Comparison of ENCODE assay signal across 1 cellular context in genomic region chr11:74170694-74171629, GRCh38.
TF ChIP-seq lines count a peak whose summit lies in the region.

A gene with protein sequence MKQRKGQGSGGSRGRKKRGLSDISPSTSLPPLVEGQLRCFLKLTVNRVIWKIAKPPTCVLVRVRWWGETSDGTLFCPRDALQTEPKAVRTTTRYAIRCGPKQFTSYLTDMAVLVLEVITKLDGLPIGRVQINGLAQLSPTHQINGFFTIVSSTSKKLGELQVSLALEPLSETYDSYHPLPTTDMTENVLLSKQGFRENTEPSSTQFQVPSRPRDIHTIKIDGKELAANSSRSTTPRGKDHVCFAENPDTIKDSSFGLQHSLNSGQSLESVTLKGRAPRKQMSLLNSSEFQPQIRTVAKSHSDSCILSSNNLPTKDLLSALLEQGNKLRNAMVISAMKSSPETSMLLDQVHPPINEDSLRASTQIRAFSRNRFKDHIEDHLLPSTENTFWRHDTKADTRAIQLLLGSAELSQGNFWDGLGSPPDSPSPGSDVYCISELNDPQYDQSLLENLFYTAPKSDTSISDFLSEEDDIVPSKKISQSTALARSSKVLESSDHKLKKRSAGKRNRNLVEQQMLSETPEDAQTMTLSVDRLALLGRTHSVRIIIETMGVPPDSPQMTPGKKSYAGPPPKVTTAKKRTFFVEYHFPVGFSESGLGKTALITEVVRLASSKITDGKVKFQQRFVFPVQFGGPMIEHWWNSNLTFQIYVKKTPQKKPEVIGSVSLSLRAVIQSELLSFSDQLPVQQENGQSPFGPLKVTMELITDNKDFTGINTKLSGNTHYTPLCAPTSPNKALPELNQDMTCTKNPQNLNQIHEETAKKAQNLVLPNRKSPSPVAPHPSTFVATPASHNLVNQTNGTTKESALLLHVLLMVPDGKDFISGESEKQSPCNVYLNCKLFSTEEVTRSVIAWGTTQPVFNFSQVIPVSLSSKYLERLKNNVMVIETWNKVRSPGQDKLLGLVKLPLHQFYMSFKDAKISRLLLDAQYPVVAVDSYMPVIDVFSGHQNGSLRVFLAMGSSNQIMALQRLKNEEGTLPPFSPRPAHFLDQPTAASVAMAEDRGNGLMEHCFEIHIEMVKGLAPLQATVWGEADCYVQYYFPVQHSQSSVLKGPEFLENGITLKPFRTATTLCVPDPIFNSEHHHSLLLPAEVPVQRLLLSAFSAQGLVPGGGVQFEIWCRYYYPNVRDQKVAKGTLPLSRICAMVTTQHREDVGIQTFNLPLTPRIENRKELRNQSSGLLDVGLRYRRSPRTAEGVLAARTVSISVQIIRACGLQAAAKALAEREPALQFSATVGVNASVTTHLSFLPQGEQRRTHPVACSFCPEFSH (N-terminal part only) (minus strand): TSS chr11:74171002. CDS start chr11:74170792, 210 bp downstream.
A gene with protein sequence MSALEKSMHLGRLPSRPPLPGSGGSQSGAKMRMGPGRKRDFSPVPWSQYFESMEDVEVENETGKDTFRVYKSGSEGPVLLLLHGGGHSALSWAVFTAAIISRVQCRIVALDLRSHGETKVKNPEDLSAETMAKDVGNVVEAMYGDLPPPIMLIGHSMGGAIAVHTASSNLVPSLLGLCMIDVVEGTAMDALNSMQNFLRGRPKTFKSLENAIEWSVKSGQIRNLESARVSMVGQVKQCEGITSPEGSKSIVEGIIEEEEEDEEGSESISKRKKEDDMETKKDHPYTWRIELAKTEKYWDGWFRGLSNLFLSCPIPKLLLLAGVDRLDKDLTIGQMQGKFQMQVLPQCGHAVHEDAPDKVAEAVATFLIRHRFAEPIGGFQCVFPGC (plus strand): TSS chr11:74171289. CDS start chr11:74171422, 133 bp downstream.

TF ChIP-seq in HepG2, 621 proteins besides CTCF, POLR2A, EP300 and RAD21 (continued from another document and continues in another):
- TF ChIP-seq TAF1 (CRISPR knock-in tag; IDR thresholded peaks at IDR 0.05) (peak; percentile 84), ARID4A (CRISPR knock-in tag; IDR thresholded peaks at IDR 0.05; ENCODE audit: borderline replicate concordance) (peak; percentile 95), ZNF484 (CRISPR knock-in tag; IDR thresholded peaks at IDR 0.05; ENCODE audit: borderline replicate concordance, low read depth) (no peak), ZNF44 (CRISPR knock-in tag; IDR thresholded peaks at IDR 0.05) (no peak), ZFP37 (CRISPR knock-in tag; IDR thresholded peaks at IDR 0.05; ENCODE audit: borderline replicate concordance) (peak; percentile 74), SALL1 (CRISPR knock-in tag; IDR thresholded peaks at IDR 0.05) (peak; percentile 83), ZFP41 (CRISPR knock-in tag; IDR thresholded peaks at IDR 0.05; ENCODE audit: borderline replicate concordance) (no peak), NR2F1 (CRISPR knock-in tag; IDR thresholded peaks at IDR 0.05) (no peak), TRAFD1 (CRISPR knock-in tag; IDR thresholded peaks at IDR 0.05; ENCODE audit: borderline replicate concordance) (no peak), NKX3-1 (CRISPR knock-in tag; IDR thresholded peaks at IDR 0.05) (peak; percentile 83; the same call in 1 of the 2 replicates), ZNF546 (CRISPR knock-in tag; conservative IDR thresholded peaks at IDR 0.05) (no peak), JUNB (CRISPR knock-in tag; IDR thresholded peaks at IDR 0.05; ENCODE audit: borderline replicate concordance) (no peak), GPN1 (CRISPR knock-in tag; IDR thresholded peaks at IDR 0.05; ENCODE audit: borderline replicate concordance) (no peak), SSRP1 (CRISPR knock-in tag; IDR thresholded peaks at IDR 0.05) (0 out of 2 replicates have a peak, but pooled peaks have one; percentile 28), ZNF773 (CRISPR knock-in tag; IDR thresholded peaks at IDR 0.05; ENCODE audit: borderline replicate concordance) (no peak), ZNF354B (CRISPR knock-in tag; IDR thresholded peaks at IDR 0.05) (no peak), REXO4 (CRISPR knock-in tag; IDR thresholded peaks at IDR 0.05; ENCODE audit: borderline replicate concordance) (no peak), HMG20A (CRISPR knock-in tag; IDR thresholded peaks at IDR 0.05; ENCODE audit: borderline replicate concordance) (no peak), RARG (CRISPR knock-in tag; IDR thresholded peaks at IDR 0.05; ENCODE audit: low read depth) (no peak), AGO2 (optimal IDR thresholded peaks at IDR 0.05; ENCODE audit: low read depth, low read length) (no peak), GTF3A (CRISPR knock-in tag; conservative IDR thresholded peaks at IDR 0.05) (peak; percentile 67; the same call in 1 of the 2 replicates), ZNF337 (CRISPR knock-in tag; IDR thresholded peaks at IDR 0.05; ENCODE audit: borderline replicate concordance, low read depth) (no peak)
- TF ChIP-seq, protein P1, sequence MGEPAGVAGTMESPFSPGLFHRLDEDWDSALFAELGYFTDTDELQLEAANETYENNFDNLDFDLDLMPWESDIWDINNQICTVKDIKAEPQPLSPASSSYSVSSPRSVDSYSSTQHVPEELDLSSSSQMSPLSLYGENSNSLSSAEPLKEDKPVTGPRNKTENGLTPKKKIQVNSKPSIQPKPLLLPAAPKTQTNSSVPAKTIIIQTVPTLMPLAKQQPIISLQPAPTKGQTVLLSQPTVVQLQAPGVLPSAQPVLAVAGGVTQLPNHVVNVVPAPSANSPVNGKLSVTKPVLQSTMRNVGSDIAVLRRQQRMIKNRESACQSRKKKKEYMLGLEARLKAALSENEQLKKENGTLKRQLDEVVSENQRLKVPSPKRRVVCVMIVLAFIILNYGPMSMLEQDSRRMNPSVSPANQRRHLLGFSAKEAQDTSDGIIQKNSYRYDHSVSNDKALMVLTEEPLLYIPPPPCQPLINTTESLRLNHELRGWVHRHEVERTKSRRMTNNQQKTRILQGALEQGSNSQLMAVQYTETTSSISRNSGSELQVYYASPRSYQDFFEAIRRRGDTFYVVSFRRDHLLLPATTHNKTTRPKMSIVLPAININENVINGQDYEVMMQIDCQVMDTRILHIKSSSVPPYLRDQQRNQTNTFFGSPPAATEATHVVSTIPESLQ (CRISPR knock-in tag; conservative IDR thresholded peaks at IDR 0.05), result no peak
- TF ChIP-seq, protein P2, sequence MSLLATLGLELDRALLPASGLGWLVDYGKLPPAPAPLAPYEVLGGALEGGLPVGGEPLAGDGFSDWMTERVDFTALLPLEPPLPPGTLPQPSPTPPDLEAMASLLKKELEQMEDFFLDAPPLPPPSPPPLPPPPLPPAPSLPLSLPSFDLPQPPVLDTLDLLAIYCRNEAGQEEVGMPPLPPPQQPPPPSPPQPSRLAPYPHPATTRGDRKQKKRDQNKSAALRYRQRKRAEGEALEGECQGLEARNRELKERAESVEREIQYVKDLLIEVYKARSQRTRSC (CRISPR knock-in tag; IDR thresholded peaks at IDR 0.05; ENCODE audit: low read depth), result 0 out of 2 replicates have a peak, but pooled peaks have one; percentile 89
- TF ChIP-seq, protein P3, sequence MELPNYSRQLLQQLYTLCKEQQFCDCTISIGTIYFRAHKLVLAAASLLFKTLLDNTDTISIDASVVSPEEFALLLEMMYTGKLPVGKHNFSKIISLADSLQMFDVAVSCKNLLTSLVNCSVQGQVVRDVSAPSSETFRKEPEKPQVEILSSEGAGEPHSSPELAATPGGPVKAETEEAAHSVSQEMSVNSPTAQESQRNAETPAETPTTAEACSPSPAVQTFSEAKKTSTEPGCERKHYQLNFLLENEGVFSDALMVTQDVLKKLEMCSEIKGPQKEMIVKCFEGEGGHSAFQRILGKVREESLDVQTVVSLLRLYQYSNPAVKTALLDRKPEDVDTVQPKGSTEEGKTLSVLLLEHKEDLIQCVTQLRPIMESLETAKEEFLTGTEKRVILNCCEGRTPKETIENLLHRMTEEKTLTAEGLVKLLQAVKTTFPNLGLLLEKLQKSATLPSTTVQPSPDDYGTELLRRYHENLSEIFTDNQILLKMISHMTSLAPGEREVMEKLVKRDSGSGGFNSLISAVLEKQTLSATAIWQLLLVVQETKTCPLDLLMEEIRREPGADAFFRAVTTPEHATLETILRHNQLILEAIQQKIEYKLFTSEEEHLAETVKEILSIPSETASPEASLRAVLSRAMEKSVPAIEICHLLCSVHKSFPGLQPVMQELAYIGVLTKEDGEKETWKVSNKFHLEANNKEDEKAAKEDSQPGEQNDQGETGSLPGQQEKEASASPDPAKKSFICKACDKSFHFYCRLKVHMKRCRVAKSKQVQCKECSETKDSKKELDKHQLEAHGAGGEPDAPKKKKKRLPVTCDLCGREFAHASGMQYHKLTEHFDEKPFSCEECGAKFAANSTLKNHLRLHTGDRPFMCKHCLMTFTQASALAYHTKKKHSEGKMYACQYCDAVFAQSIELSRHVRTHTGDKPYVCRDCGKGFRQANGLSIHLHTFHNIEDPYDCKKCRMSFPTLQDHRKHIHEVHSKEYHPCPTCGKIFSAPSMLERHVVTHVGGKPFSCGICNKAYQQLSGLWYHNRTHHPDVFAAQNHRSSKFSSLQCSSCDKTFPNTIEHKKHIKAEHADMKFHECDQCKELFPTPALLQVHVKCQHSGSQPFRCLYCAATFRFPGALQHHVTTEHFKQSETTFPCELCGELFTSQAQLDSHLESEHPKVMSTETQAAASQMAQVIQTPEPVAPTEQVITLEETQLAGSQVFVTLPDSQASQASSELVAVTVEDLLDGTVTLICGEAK (IDR thresholded peaks at IDR 0.05), result peak; percentile 51
- TF ChIP-seq, protein P3 (CRISPR knock-in tag; IDR thresholded peaks at IDR 0.05), result peak; percentile 59; the same call in 1 of the 2 replicates
- TF ChIP-seq, protein P4, sequence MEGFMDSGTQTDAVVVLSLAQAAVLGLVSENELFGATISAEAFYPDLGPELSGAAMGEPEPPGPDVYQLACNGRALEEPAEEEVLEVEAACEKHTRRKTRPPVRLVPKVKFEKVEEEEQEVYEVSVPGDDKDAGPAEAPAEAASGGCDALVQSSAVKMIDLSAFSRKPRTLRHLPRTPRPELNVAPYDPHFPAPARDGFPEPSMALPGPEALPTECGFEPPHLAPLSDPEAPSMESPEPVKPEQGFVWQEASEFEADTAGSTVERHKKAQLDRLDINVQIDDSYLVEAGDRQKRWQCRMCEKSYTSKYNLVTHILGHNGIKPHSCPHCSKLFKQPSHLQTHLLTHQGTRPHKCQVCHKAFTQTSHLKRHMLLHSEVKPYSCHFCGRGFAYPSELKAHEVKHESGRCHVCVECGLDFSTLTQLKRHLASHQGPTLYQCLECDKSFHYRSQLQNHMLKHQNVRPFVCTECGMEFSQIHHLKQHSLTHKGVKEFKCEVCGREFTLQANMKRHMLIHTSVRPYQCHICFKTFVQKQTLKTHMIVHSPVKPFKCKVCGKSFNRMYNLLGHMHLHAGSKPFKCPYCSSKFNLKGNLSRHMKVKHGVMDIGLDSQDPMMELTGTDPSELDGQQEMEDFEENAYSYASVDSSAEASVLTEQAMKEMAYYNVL (CRISPR knock-in tag; IDR thresholded peaks at IDR 0.05; ENCODE audit: borderline replicate concordance), result 0 out of 2 replicates have a peak, but pooled peaks have one; percentile 14
